In the genomic region with DNA sequence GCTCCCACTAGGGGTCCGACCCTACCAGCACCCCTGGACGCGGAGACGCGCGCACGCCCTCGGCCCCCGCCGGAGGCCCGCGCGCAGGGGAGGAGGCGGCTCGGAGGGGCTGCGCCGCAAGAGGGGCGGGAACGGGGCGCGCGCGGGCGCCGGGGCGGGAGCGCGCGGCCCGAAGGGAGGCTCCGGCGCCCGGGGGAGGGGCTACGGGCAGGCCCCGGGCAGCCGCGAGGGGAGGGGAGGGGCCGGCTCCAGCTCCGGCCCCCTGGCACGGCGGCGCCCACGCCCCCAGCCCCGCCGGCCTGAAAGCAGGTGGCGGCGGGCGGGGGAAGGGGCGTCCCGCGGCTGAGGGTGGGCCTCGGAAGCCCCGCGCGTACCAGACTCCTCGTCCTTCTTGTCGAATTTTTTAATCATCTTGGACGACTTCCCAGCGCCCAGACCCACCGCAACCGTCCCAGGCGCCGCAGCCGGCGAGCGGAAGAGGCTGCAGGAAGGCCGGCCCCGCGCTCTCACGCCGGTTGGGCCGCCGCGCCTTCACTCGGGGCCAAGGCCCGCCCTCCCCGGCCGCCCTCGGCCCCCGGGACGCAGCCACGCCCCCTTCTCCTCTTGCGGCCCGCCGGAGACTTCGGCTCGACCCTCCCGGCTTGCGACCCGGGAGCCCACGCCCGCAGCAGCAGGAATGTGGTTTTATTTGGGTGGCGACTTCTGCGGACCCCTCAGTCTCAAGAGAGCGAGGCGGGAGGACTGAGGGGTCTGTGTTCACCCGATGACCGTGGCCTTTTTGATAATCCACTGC, we compare ENCODE assay signal across 8 cellular contexts. TPM values are rescaled to one million over a fixed set of nuclear protein-coding genes. Genes with fewer than 3 reads are reported as not detected.
A peak's percentile ranks its signal among the peaks of the same experiment; 100 is the strongest.
DNase-seq lines count a peak whose midpoint lies in the region; ATAC-seq and TF ChIP-seq lines count a peak whose summit lies in the region.

TSS of gene COPG2 (minus strand) at position 491 of the 793 bp plus-strand sequence. CDS start at position 411, 80 bp downstream.

- H3K27me3 ChIP-seq in KMS-11 (ENCODE audit: insufficient read depth, low read depth): no peaks in the 10 kb centered on the region

- no peak for TF ChIP-seq CTCF in KMS-11 (conservative IDR thresholded peaks at IDR 0.05; ENCODE audit: low read depth, low read length)

- H3K27me3 Mint-ChIP-seq in activated T-helper 2 cell treated with anti-CD3 and anti-CD28 coated beads, Interferon-gamma antibody, Interleukin-2, Interleukin-4, amounts not matched to agents 10 μg/mL and 5 μg/mL and 100 μg/mL, durations not matched to agents 14 hours and 24 hours and 36 hours (ENCODE audit: low read depth): peaks cover 12% of the 10 kb centered on the region
- H3K27me3 Mint-ChIP-seq in natural killer cell treated with Interleukin-12 subunit alpha and Interleukin-12 subunit beta and Interleukin-15 and Interleukin-18, amount 100 ng/mL, for 72 hours: peaks cover 4 to 8% of the 10 kb centered on the region in 2 donors

- H3K4me3 ChIP-seq in KMS-11 (IDR thresholded peaks at IDR 0.05; ENCODE audit: insufficient read depth, low read depth, low read length): no peak within 1 kb of the TSS

- DNase-seq in EL (peak; percentile 84), RPMI8226 (peak; percentile 93), fibroblast of peridontal ligament (ENCODE audit: extremely low read depth) (peak; percentile 69)
- peak; percentile 71 for DNase-seq in activated T-helper 2 cell treated with anti-CD3 and anti-CD28 coated beads, Interferon-gamma antibody, Interleukin-2, Interleukin-4, amounts not matched to agents 10 μg/mL and 5 μg/mL and 100 μg/mL, durations not matched to agents 14 hours and 24 hours and 36 hours (ENCODE audit: low spot score)
- DNase-seq in natural killer cell treated with Interleukin-12 subunit alpha and Interleukin-12 subunit beta and Interleukin-15 and Interleukin-18, amount 100 ng/mL, for 72 hours (ENCODE audit: low spot score): peak; percentile 90
- peak; percentile 75 for DNase-seq in stimulated activated naive CD4-positive, alpha-beta T cell treated with Interleukin-2 at 50 U/mL for 16 hours (lab: John Stamatoyannopoulos, UW)

- H3K9ac ChIP-seq in KMS-11: peak within 1 kb of the TSS; percentile 37; the same call in 1 of the 2 replicates

- peaks cover 12% of the 10 kb centered on the region for H3K4me1 ChIP-seq in KMS-11 (ENCODE audit: low read depth, poor library complexity, severe bottlenecking)

- peak within 1 kb of the TSS; percentile 61 for H3K27ac Mint-ChIP-seq in activated T-helper 2 cell treated with anti-CD3 and anti-CD28 coated beads, Interferon-gamma antibody, Interleukin-2, Interleukin-4, amounts not matched to agents 10 μg/mL and 5 μg/mL and 100 μg/mL, durations not matched to agents 14 hours and 24 hours and 36 hours
- peak within 1 kb of the TSS; percentile 58 to 64 for H3K27ac Mint-ChIP-seq in natural killer cell treated with Interleukin-12 subunit alpha and Interleukin-12 subunit beta and Interleukin-15 and Interleukin-18, amount 100 ng/mL, for 72 hours

- peak within 1 kb of the TSS; percentile 98 for H2AFZ ChIP-seq in KMS-11 (ENCODE audit: low read depth)

- H3K79me2 ChIP-seq in KMS-11 (ENCODE audit: insufficient read depth, low read depth): no peaks in the 10 kb centered on the region

- H3K36me3 ChIP-seq in KMS-11 (ENCODE audit: insufficient read depth): no peaks in the 10 kb centered on the region

- H4K20me1 ChIP-seq in KMS-11 (ENCODE audit: insufficient read depth): no peaks in the 10 kb centered on the region

- H3K36me3 Mint-ChIP-seq in activated T-helper 2 cell treated with anti-CD3 and anti-CD28 coated beads, Interferon-gamma antibody, Interleukin-2, Interleukin-4, amounts not matched to agents 10 μg/mL and 5 μg/mL and 100 μg/mL, durations not matched to agents 14 hours and 24 hours and 36 hours (ENCODE audit: low read depth): peaks cover 8% of the 10 kb centered on the region
- H3K36me3 Mint-ChIP-seq in natural killer cell treated with Interleukin-12 subunit alpha and Interleukin-12 subunit beta and Interleukin-15 and Interleukin-18, amount 100 ng/mL, for 72 hours: no peaks in the 10 kb centered on the region

- peak within 1 kb of the TSS; percentile 80 for H3K4me2 ChIP-seq in KMS-11

- peak; percentile 95 for ATAC-seq in GM21825 (IDR thresholded peaks at IDR 0.05; ENCODE audit: unreplicated experiment)
- peak; percentile 96 to 97 for ATAC-seq in natural killer cell treated with Interleukin-12 subunit alpha and Interleukin-12 subunit beta and Interleukin-15 and Interleukin-18, amount 100 ng/mL, for 72 hours

- peak within 1 kb of the TSS; percentile 87 for H3K4me3 Mint-ChIP-seq in activated T-helper 2 cell treated with anti-CD3 and anti-CD28 coated beads, Interferon-gamma antibody, Interleukin-2, Interleukin-4, amounts not matched to agents 10 μg/mL and 5 μg/mL and 100 μg/mL, durations not matched to agents 14 hours and 24 hours and 36 hours (ENCODE audit: low read depth)
- H3K4me3 Mint-ChIP-seq in natural killer cell treated with Interleukin-12 subunit alpha and Interleukin-12 subunit beta and Interleukin-15 and Interleukin-18, amount 100 ng/mL, for 72 hours: peak within 1 kb of the TSS; percentile 86

- no peaks in the 10 kb centered on the region for H3K9me3 Mint-ChIP-seq in activated T-helper 2 cell treated with anti-CD3 and anti-CD28 coated beads, Interferon-gamma antibody, Interleukin-2, Interleukin-4, amounts not matched to agents 10 μg/mL and 5 μg/mL and 100 μg/mL, durations not matched to agents 14 hours and 24 hours and 36 hours
- H3K9me3 Mint-ChIP-seq in natural killer cell treated with Interleukin-12 subunit alpha and Interleukin-12 subunit beta and Interleukin-15 and Interleukin-18, amount 100 ng/mL, for 72 hours: no peaks in the 10 kb centered on the region

- H3K27ac ChIP-seq in KMS-11: no peak within 1 kb of the TSS

- peaks cover 19% of the 10 kb centered on the region for H3K4me1 Mint-ChIP-seq in activated T-helper 2 cell treated with anti-CD3 and anti-CD28 coated beads, Interferon-gamma antibody, Interleukin-2, Interleukin-4, amounts not matched to agents 10 μg/mL and 5 μg/mL and 100 μg/mL, durations not matched to agents 14 hours and 24 hours and 36 hours (ENCODE audit: low read depth)
- H3K4me1 Mint-ChIP-seq in natural killer cell treated with Interleukin-12 subunit alpha and Interleukin-12 subunit beta and Interleukin-15 and Interleukin-18, amount 100 ng/mL, for 72 hours (ENCODE audit: low read depth in 2 of 2): peaks cover 12 to 21% of the 10 kb centered on the region in 2 donors

- intact Hi-C loops in activated T-helper 2 cell treated with anti-CD3 and anti-CD28 coated beads, Interferon-gamma antibody, Interleukin-2, Interleukin-4, amounts not matched to agents 10 μg/mL and 5 μg/mL and 100 μg/mL, durations not matched to agents 14 hours and 24 hours and 36 hours (cut with micrococcal nuclease): loop anchor here (1.0 to 5.0 kb wide), 3 partner anchors 19 to 596 kb away; partner anchors contain the start of gene KLHDC10

RNA-seq across cellular contexts. Expression of gene COPG2, which starts in this region (rescaled TPM):
- 26.7 and 27.4 TPM in 2 replicates for total RNA-seq in activated T-helper 2 cell treated with anti-CD3 and anti-CD28 coated beads, Interferon-gamma antibody, Interleukin-2, Interleukin-4, amounts not matched to agents 10 μg/mL and 5 μg/mL and 100 μg/mL, durations not matched to agents 14 hours and 24 hours and 36 hours
- total RNA-seq in natural killer cell treated with Interleukin-12 subunit alpha and Interleukin-12 subunit beta and Interleukin-15 and Interleukin-18, amount 100 ng/mL, for 72 hours: 10 to 100 TPM; 10.3 to 11.3 TPM
